Comparison of ENCODE assay signal across 18 cellular contexts in the genomic region with DNA sequence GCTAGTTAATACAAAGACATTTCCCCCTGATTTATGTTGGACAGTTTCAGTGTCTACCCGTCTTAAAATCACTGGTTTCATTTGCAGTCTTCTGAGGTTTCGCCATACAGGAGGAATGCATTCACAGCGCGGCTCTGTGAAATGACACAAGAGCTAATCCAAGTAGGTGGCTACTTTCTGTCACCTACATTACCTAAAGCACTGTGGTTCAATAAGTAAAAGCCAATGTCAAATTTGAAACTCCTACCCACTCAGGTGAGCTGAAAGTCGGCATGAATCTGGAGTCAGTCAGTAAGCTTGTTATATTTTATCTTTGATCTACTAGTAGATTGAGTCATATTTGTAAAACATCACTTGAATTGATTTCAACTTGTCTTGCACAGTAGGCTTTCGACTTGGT.
"Had no signal": no experiment of that assay in that cellular context is flagged by ENCODE, and none has a peak within 500 bp of the region (broad histone marks: within the 10 kb centered on the region; RNA-seq: fewer than 3 reads in every experiment).

No MANE protein-coding gene starts in this region.

- H3K4me3 Mint-ChIP-seq: activated T-helper 1 cell treated with anti-CD3 and anti-CD28 coated beads, Interleukin-12 subunit alpha, Interleukin-12 subunit beta, Interleukin-2, Interleukin-4 antibody, amounts not matched to agents 30 ng/mL and 10 ng/mL and 1 ng/mL, durations not matched to agents 14 hours and 24 hours and 36 hours; dendritic cell treated with granulocyte-macrophage colony-stimulating factor and Interleukin-4, amounts not matched to agents 40 ng/mL and 50 ng/mL, for 4 days; type B pancreatic cell had no signal

- DNase-seq: activated CD4-positive, CD25-positive, alpha-beta regulatory T cell treated with anti-CD3 and anti-CD28 coated beads, Interleukin-2, amount 50 U/mL, for 72 hours; activated CD8-positive, alpha-beta memory T cell treated with anti-CD3 and anti-CD28 coated beads, Interleukin-2, amount 50 U/mL, for 4 hours; adrenal gland; effector memory CD4-positive, alpha-beta T cell; heart left ventricle; kidney; left lung; retina; SJCRH30; spleen; stomach; testis had no signal

- H3K27ac ChIP-seq: adrenal gland, esophagus muscularis mucosa, gastroesophageal sphincter, heart left ventricle, left lung, SJCRH30, spleen, stomach, testis had no signal

- H3K4me1 ChIP-seq: adrenal gland, esophagus muscularis mucosa, left lung, testis had no signal

- FAIRE-seq: endothelial cell of umbilical vein, kidney had no signal

- H3K4me3 ChIP-seq: adrenal gland, esophagus muscularis mucosa, gastroesophageal sphincter, heart left ventricle, left lung, SJCRH30, spleen, stomach, testis had no signal

- ATAC-seq: gastroesophageal sphincter, heart left ventricle, left lung had no signal

- H3K9me3 Mint-ChIP-seq: activated T-helper 1 cell treated with anti-CD3 and anti-CD28 coated beads, Interleukin-12 subunit alpha, Interleukin-12 subunit beta, Interleukin-2, Interleukin-4 antibody, amounts not matched to agents 30 ng/mL and 10 ng/mL and 1 ng/mL, durations not matched to agents 14 hours and 24 hours and 36 hours; dendritic cell treated with granulocyte-macrophage colony-stimulating factor and Interleukin-4, amounts not matched to agents 40 ng/mL and 50 ng/mL, for 4 days; type B pancreatic cell had no signal

- H3K36me3 ChIP-seq: adrenal gland, gastroesophageal sphincter, left lung, SJCRH30, spleen had no signal

- H3K27me3 ChIP-seq: esophagus muscularis mucosa, gastroesophageal sphincter, heart left ventricle, left lung, SJCRH30, stomach, testis had no signal

- H3K9me3 ChIP-seq: adrenal gland, esophagus muscularis mucosa, gastroesophageal sphincter, heart left ventricle, left lung, SJCRH30, spleen, stomach, testis had no signal

- H3K27ac Mint-ChIP-seq: activated T-helper 1 cell treated with anti-CD3 and anti-CD28 coated beads, Interleukin-12 subunit alpha, Interleukin-12 subunit beta, Interleukin-2, Interleukin-4 antibody, amounts not matched to agents 30 ng/mL and 10 ng/mL and 1 ng/mL, durations not matched to agents 14 hours and 24 hours and 36 hours; dendritic cell treated with granulocyte-macrophage colony-stimulating factor and Interleukin-4, amounts not matched to agents 40 ng/mL and 50 ng/mL, for 4 days; type B pancreatic cell had no signal
